ENCODE assay signal across 1 cellular context in the genomic region with DNA sequence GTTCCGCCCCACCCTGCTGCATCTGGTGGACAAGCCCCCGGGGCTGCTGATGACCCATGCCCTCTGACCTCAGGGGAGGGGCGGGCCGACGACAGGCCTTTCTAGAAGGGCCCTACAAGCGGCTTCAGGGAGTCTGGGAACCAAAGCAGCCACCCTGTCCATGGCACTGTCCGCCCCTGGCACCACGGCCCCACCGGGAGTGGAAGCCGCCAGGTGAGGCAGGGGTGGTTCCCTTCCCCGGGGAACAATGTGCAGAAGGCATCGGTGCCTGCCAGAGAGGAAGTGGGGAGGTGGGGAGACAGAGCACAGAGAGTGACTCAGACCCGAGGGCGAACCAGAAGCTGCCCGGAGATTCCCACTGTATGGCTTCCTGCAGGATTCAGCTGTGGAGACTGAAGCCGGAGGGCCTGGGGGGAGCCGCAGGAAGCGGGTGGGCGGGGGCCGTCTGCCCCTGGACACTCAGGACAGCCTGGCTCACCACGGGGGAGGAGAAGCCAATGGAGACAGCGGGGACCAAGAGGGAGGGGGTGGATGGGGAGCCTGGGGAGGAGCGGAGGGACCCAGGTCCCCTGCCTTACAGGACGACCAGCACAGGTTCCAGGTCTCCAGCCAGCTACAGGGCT.
A peak's percentile ranks its signal among the peaks of the same experiment; 100 is the strongest.
TF ChIP-seq lines count a peak whose summit lies in the region.

No MANE protein-coding gene starts in this region.

TF ChIP-seq in SK-N-SH, 30 proteins besides CTCF, POLR2A, EP300 and RAD21 (continued from another document):
- TF ChIP-seq, protein P1, sequence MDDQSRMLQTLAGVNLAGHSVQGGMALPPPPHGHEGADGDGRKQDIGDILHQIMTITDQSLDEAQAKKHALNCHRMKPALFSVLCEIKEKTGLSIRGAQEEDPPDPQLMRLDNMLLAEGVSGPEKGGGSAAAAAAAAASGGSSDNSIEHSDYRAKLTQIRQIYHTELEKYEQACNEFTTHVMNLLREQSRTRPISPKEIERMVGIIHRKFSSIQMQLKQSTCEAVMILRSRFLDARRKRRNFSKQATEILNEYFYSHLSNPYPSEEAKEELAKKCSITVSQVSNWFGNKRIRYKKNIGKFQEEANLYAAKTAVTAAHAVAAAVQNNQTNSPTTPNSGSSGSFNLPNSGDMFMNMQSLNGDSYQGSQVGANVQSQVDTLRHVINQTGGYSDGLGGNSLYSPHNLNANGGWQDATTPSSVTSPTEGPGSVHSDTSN (IDR thresholded peaks at IDR 0.05): no peak
- TF ChIP-seq FOXJ3 (CRISPR knock-in tag; IDR thresholded peaks at IDR 0.05) (no peak), RFX5 (IDR thresholded peaks at IDR 0.05; ENCODE audit: low read length) (no peak), FOSL2 (IDR thresholded peaks at IDR 0.05; ENCODE audit: borderline replicate concordance, low read depth) (peak; percentile 46; the same call in 1 of the 2 replicates)
- TF ChIP-seq, protein P2, sequence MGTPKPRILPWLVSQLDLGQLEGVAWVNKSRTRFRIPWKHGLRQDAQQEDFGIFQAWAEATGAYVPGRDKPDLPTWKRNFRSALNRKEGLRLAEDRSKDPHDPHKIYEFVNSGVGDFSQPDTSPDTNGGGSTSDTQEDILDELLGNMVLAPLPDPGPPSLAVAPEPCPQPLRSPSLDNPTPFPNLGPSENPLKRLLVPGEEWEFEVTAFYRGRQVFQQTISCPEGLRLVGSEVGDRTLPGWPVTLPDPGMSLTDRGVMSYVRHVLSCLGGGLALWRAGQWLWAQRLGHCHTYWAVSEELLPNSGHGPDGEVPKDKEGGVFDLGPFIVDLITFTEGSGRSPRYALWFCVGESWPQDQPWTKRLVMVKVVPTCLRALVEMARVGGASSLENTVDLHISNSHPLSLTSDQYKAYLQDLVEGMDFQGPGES (IDR thresholded peaks at IDR 0.05; ENCODE audit: low read depth, low read length): no peak
TF ChIP-seq in SK-N-SH: peak in this region for 2.
